In genomic region chr16:66614161-66614802, GRCh38 we compare ENCODE assay signal across 29 cellular contexts. TPM values are rescaled to one million over a fixed set of nuclear protein-coding genes. Genes with fewer than 3 reads are reported as not detected.
"Had no signal": no experiment of that assay in that cellular context is flagged by ENCODE, and none has a peak within 500 bp of the region (broad histone marks: within the 10 kb centered on the region; RNA-seq: fewer than 3 reads in every experiment).

No MANE protein-coding gene starts in this region.

- H3K27me3 Mint-ChIP-seq: activated naive CD8-positive, alpha-beta T cell treated with anti-CD3 and anti-CD28 coated beads, Interleukin-2, amount 50 U/mL, for 24 hours had no signal

- H3K27me3 ChIP-seq: ascending aorta, body of pancreas, Peyer's patch, SJSA1 had no signal

- H3K4me3 Mint-ChIP-seq: activated CD8-positive, alpha-beta T cell treated with anti-CD3 and anti-CD28 coated beads, Interleukin-2, amount 10 ng/mL, durations not matched to agents 7 days and 5 days; activated naive CD8-positive, alpha-beta T cell treated with anti-CD3 and anti-CD28 coated beads, Interleukin-2, amount 50 U/mL, for 24 hours; activated T-helper 1 cell treated with anti-CD3 and anti-CD28 coated beads, Interleukin-12 subunit alpha, Interleukin-12 subunit beta, Interleukin-2, Interleukin-4 antibody, amounts not matched to agents 30 ng/mL and 10 ng/mL and 1 ng/mL, durations not matched to agents 14 hours and 24 hours and 36 hours; T-helper 1 cell treated with Interleukin-12 subunit alpha and Interleukin-12 subunit beta and Interleukin-4 antibody, amounts not matched to agents 30 μg/mL and 1 μg/mL, for 36 hours; WTC11 had no signal

- H3K27ac Mint-ChIP-seq: activated CD8-positive, alpha-beta T cell treated with anti-CD3 and anti-CD28 coated beads, Interleukin-2, amount 10 ng/mL, durations not matched to agents 7 days and 5 days; activated naive CD8-positive, alpha-beta T cell treated with anti-CD3 and anti-CD28 coated beads, Interleukin-2, amount 50 U/mL, for 24 hours; activated T-helper 1 cell treated with anti-CD3 and anti-CD28 coated beads, Interleukin-12 subunit alpha, Interleukin-12 subunit beta, Interleukin-2, Interleukin-4 antibody, amounts not matched to agents 30 ng/mL and 10 ng/mL and 1 ng/mL, durations not matched to agents 14 hours and 24 hours and 36 hours; T-helper 1 cell treated with Interleukin-12 subunit alpha and Interleukin-12 subunit beta and Interleukin-4 antibody, amounts not matched to agents 30 μg/mL and 1 μg/mL, for 36 hours; WTC11 had no signal

- H3K4me1 ChIP-seq: Peyer's patch had no signal

- H3K4me3 ChIP-seq: ascending aorta, body of pancreas, Peyer's patch, SJSA1 had no signal

- DNase-seq: activated CD4-positive, alpha-beta T cell treated with anti-CD3 and anti-CD28 coated beads for 48 hours; activated CD4-positive, alpha-beta T cell treated with anti-CD3 and anti-CD28 coated beads, Interleukin-2, amount 50 U/mL, for 4 hours; activated CD4-positive, CD25-positive, alpha-beta regulatory T cell treated with anti-CD3 and anti-CD28 coated beads, Interleukin-2, amount 50 U/mL, for 72 hours; activated CD8-positive, alpha-beta memory T cell treated with anti-CD3 and anti-CD28 coated beads, Interleukin-2, amount 50 U/mL, for 48 hours; activated CD8-positive, alpha-beta T cell treated with anti-CD3 and anti-CD28 coated beads, Interleukin-2, amount 10 ng/mL, durations not matched to agents 7 days and 5 days; activated effector memory CD4-positive, alpha-beta T cell treated with Interleukin-2 at 50 U/mL for 16 hours; activated naive CD4-positive, alpha-beta T cell; activated naive CD8-positive, alpha-beta T cell treated with anti-CD3 and anti-CD28 coated beads, Interleukin-2, amount 50 U/mL, for 24 hours; activated T-cell treated with anti-CD3 and anti-CD28 coated beads, Interleukin-2, amount 50 U/mL, for 1 hour; amniotic stem cell; body of pancreas; central memory CD4-positive, alpha-beta T cell; Karpas-422; NCI-H1105 treated with DMSO at 0.1 percent for 48 hours; NCI-H1436 treated with DMSO at 0.1 percent for 48 hours; NCI-H187; NCI-H2081; NCI-H446; NCI-H524; Peyer's patch; SHP77 had no signal

- H3K9me3 ChIP-seq: ascending aorta, body of pancreas, Peyer's patch, SJSA1 had no signal

- ATAC-seq: activated CD8-positive, alpha-beta T cell treated with anti-CD3 and anti-CD28 coated beads, Interleukin-2, amount 10 ng/mL, durations not matched to agents 7 days and 5 days; activated naive CD4-positive, alpha-beta T cell treated with anti-CD3 and anti-CD28 coated beads, Interleukin-2, amount 50 U/mL, for 72 hours; activated naive CD8-positive, alpha-beta T cell treated with anti-CD3 and anti-CD28 coated beads, Interleukin-2, amount 50 U/mL, for 24 hours; body of pancreas; SK-N-SH treated with all-trans-retinoic acid at 6 μM for 48 hours; WTC11 had no signal

- H3K9me3 Mint-ChIP-seq: activated naive CD4-positive, alpha-beta T cell treated with anti-CD3 and anti-CD28 coated beads, Interleukin-2, amount 50 U/mL, for 72 hours; activated naive CD8-positive, alpha-beta T cell treated with anti-CD3 and anti-CD28 coated beads, Interleukin-2, amount 50 U/mL, for 24 hours; activated T-helper 1 cell treated with anti-CD3 and anti-CD28 coated beads, Interleukin-12 subunit alpha, Interleukin-12 subunit beta, Interleukin-2, Interleukin-4 antibody, amounts not matched to agents 30 ng/mL and 10 ng/mL and 1 ng/mL, durations not matched to agents 14 hours and 24 hours and 36 hours; T-helper 1 cell treated with Interleukin-12 subunit alpha and Interleukin-12 subunit beta and Interleukin-4 antibody, amounts not matched to agents 30 μg/mL and 1 μg/mL, for 36 hours; WTC11 had no signal

- H3K27ac ChIP-seq: ascending aorta, body of pancreas, Peyer's patch, SJSA1 had no signal

RNA-seq across cellular contexts. Expression of gene CMTM2, which starts 35.0 kb away (rescaled TPM):
- total RNA-seq: ascending aorta, body of pancreas, bronchial epithelial cell, Peyer's patch, SJSA1, WTC11 had no signal

RNA-seq across cellular contexts. Expression of gene CMTM1, which starts 48.0 kb away (rescaled TPM):
- total RNA-seq: ascending aorta, body of pancreas had no signal
